Comparison of ENCODE assay signal across 13 cellular contexts in the genomic region with DNA sequence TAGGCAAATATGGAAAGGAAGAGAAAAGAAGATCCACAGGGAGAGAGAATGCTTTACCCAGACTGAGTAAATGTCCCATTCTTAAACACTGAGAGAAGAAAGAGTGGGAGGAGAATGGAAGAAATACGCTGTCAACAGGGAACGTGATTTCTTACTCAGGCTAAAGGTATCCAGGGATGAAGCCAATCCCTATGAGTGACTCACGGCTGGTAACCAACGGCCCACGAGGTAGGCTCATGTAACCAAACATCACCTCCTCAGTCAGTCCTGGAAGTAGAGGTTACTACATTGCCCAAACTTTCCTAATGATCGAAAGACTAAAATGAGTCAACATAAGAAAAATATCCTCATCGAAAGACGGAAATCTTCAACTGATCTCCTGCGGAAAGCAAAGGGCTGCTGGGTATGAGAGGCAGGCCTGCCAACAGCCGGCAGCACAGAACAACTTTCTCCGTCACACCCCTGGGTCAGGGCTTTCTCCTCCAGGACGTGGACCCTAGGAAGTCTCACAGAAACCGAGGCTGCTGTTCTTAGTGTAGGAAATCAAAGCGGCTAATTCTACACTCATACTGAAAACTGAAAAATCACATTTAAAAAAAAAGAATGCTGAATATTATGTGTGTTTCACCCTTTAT.
DNase-seq lines count a peak whose midpoint lies in the region; TF ChIP-seq lines count a peak whose summit lies in the region.
"Had no signal": no experiment of that assay in that cellular context is flagged by ENCODE, and none has a peak within 500 bp of the region (broad histone marks: within the 10 kb centered on the region; RNA-seq: fewer than 3 reads in every experiment).

No MANE protein-coding gene starts in this region.

- no peak overlapping the region for H3K4me3 ChIP-seq in fibroblast of the aortic adventitia (ENCODE audit: low read depth, low read length)
- no peak overlapping the region for H3K4me3 ChIP-seq in CD4-positive, alpha-beta memory T cell (ENCODE audit: low read length in 2 of 2)

- DNase-seq in HCEC 1CT = peak; percentile 93
- peak; percentile 78 for DNase-seq in T1000 (lab: John Stamatoyannopoulos, UW)
- peak; percentile 83 for DNase-seq in fibroblast of the aortic adventitia (ENCODE audit: low read depth)
- peak; percentile 89 for DNase-seq in stromal cell of bone marrow (ENCODE audit: low read depth)
- no peak for DNase-seq in stimulated activated CD4-positive, alpha-beta T cell treated with anti-CD3 and anti-CD28 coated beads, Interleukin-4, amount 100 ng/mL, for 1 hour
- no peak for DNase-seq in CD4-positive, alpha-beta memory T cell
- no peak for DNase-seq in GM19240 (ENCODE audit: insufficient read length, low spot score)
- no peak for DNase-seq in H9
- DNase-seq: effector CD8-positive, alpha-beta T cell; GF-D8; NCI-H1930; stimulated activated CD4-positive, alpha-beta T cell treated with anti-CD3 and anti-CD28 coated beads, Interleukin-2, amount 100 ng/mL, for 48 hours had no signal

- H3K79me2 ChIP-seq in H9 (ENCODE audit: insufficient read depth, low read length) = no peaks in the 10 kb centered on the region

- H3K14ac ChIP-seq in H9 (ENCODE audit: insufficient read depth, low read length) = no peak overlapping the region

- H3K18ac ChIP-seq in H9 (ENCODE audit: insufficient read length, low read depth, low read length) = no peak overlapping the region

- no peak overlapping the region for H3K23ac ChIP-seq in H9 (ENCODE audit: insufficient read length, low read depth, low read length)

- H2BK20ac ChIP-seq in H9 (ENCODE audit: low read depth, low read length, poor library complexity, severe bottlenecking) = no peak overlapping the region

- intact Hi-C loops in CD4-positive, alpha-beta memory T cell (cut with micrococcal nuclease) = no loop called here

- TF ChIP-seq CTCF in fibroblast of the aortic adventitia (IDR thresholded peaks at IDR 0.05; ENCODE audit: insufficient read depth, low read length) (no peak), H9 (conservative IDR thresholded peaks at IDR 0.05) (no peak)

- WGBS in H9 (ENCODE audit: extremely low coverage, insufficient read length, low lambda C conversion rate) = no CpG with 5 or more reads among the region's 14 CpGs

- H2BK15ac ChIP-seq in H9 (ENCODE audit: low read depth, low read length) = no peak overlapping the region

- CTCF ChIA-PET in CD4-positive, alpha-beta memory T cell (lab: Charles Lee; ENCODE audit: partially characterized antibody) = no interaction called here

- H3K4me1 Mint-ChIP-seq in CD4-positive, alpha-beta memory T cell = no peaks in the 10 kb centered on the region
- H3K4me1 Mint-ChIP-seq in H9 = no peaks in the 10 kb centered on the region

- no peaks in the 10 kb centered on the region for H3K79me1 ChIP-seq in H9 (ENCODE audit: insufficient read depth, low read depth, low read length, poor library complexity, severe bottlenecking)

- H3K4me1 ChIP-seq in CD4-positive, alpha-beta memory T cell (ENCODE audit: insufficient read depth, low read length) = no peaks in the 10 kb centered on the region
- no peaks in the 10 kb centered on the region for H3K4me1 ChIP-seq in H9 (ENCODE audit: insufficient read depth, low read length)

- H2AFZ ChIP-seq in H9 (ENCODE audit: low read length) = no peak overlapping the region

- H2BK120ac ChIP-seq in H9 (ENCODE audit: low read depth, low read length, poor library complexity, severe bottlenecking) = no peak overlapping the region

- no peak overlapping the region for H3K4ac ChIP-seq in H9 (ENCODE audit: low read depth, low read length)

- H3K9ac ChIP-seq in H9 (ENCODE audit: extremely low read depth, insufficient read length, low read length) = no peak overlapping the region

- no peak overlapping the region for H4K8ac ChIP-seq in H9 (replicated peaks; ENCODE audit: insufficient read length, low read depth, low read length)

- no peaks in the 10 kb centered on the region for H3K27me3 ChIP-seq in CD4-positive, alpha-beta memory T cell (ENCODE audit: insufficient read depth, low read length)
- no peaks in the 10 kb centered on the region for H3K27me3 ChIP-seq in H9 (ENCODE audit: insufficient read depth, low read length)

- no peaks in the 10 kb centered on the region for H3K27me3 Mint-ChIP-seq in CD4-positive, alpha-beta memory T cell
- H3K27me3 Mint-ChIP-seq in H9 (ENCODE audit: low read depth) = no peaks in the 10 kb centered on the region
- H3K27me3 Mint-ChIP-seq: natural killer cell treated with Interleukin-12 subunit alpha and Interleukin-12 subunit beta and Interleukin-15 and Interleukin-18, amount 100 ng/mL, for 72 hours had no signal

- H3K36me3 Mint-ChIP-seq in CD4-positive, alpha-beta memory T cell = peaks cover 23 to 27% of the 10 kb centered on the region in 2 donors
- H3K36me3 Mint-ChIP-seq in H9 (ENCODE audit: insufficient read depth in 1 of 3, low read depth in 3 of 3) = no peaks in the 10 kb centered on the region

- H3K56ac ChIP-seq in H9 (ENCODE audit: insufficient read length, low read depth, low read length) = no peak overlapping the region

- no peak overlapping the region for H2BK5ac ChIP-seq in H9 (ENCODE audit: insufficient read length, low read length)

- no peaks in the 10 kb centered on the region for H3K23me2 ChIP-seq in H9 (ENCODE audit: insufficient read length, low read depth, low read length, poor library complexity, severe bottlenecking)

- H4K91ac ChIP-seq in H9 (ENCODE audit: insufficient read length, low read depth, low read length) = no peak overlapping the region

- H4K20me1 ChIP-seq in H9 (ENCODE audit: control insufficient read depth, insufficient read depth, insufficient read length) = no peaks in the 10 kb centered on the region

- H2BK12ac ChIP-seq in H9 (ENCODE audit: insufficient read length, low read depth, low read length) = no peak overlapping the region

- H2AK5ac ChIP-seq in H9 (ENCODE audit: insufficient read length, low read length) = no peak overlapping the region

- no peak overlapping the region for H3K27ac Mint-ChIP-seq in CD4-positive, alpha-beta memory T cell
- H3K27ac Mint-ChIP-seq in H9 = 0 out of 7 replicates have a peak overlapping the region, but pooled peaks of 1 of the 3 experiments have one; percentile 20
- H3K27ac Mint-ChIP-seq: natural killer cell treated with Interleukin-12 subunit alpha and Interleukin-12 subunit beta and Interleukin-15 and Interleukin-18, amount 100 ng/mL, for 72 hours had no signal

- no peak overlapping the region for H3K4me2 ChIP-seq in H9 (ENCODE audit: insufficient read depth, insufficient read length, low read length)

- POLR2A ChIA-PET in CD4-positive, alpha-beta memory T cell (lab: Charles Lee; ENCODE audit: partially characterized antibody) = no interaction called here

- no peak overlapping the region for H3K4me3 Mint-ChIP-seq in CD4-positive, alpha-beta memory T cell
- H3K4me3 Mint-ChIP-seq in H9 = no peak overlapping the region
- H3K4me3 Mint-ChIP-seq: natural killer cell treated with Interleukin-12 subunit alpha and Interleukin-12 subunit beta and Interleukin-15 and Interleukin-18, amount 100 ng/mL, for 72 hours had no signal

- no peaks in the 10 kb centered on the region for H3K9me3 Mint-ChIP-seq in CD4-positive, alpha-beta memory T cell
- H3K9me3 Mint-ChIP-seq in H9 = no peaks in the 10 kb centered on the region
- H3K9me3 Mint-ChIP-seq: natural killer cell treated with Interleukin-12 subunit alpha and Interleukin-12 subunit beta and Interleukin-15 and Interleukin-18, amount 100 ng/mL, for 72 hours had no signal

- no peaks in the 10 kb centered on the region for H3K36me3 ChIP-seq in CD4-positive, alpha-beta memory T cell (ENCODE audit: insufficient read depth, low read length)

- no peak overlapping the region for H3K27ac ChIP-seq in CD4-positive, alpha-beta memory T cell (ENCODE audit: low read depth, low read length)
- no peak overlapping the region for H3K27ac ChIP-seq in H9 (ENCODE audit: insufficient read length, low read depth, low read length)

- no peaks in the 10 kb centered on the region for H3K9me3 ChIP-seq in CD4-positive, alpha-beta memory T cell (ENCODE audit: control insufficient read depth in 1 of 2, low read length in 2 of 2)
- no peaks in the 10 kb centered on the region for H3K9me3 ChIP-seq in H9 (ENCODE audit: control insufficient read depth, low read depth, low read length)

- H4K5ac ChIP-seq in H9 (ENCODE audit: insufficient read length, low read depth, low read length) = no peak overlapping the region

- H3T11ph ChIP-seq in H9 (ENCODE audit: low read length) = no peak overlapping the region

Comparison
In these comparisons a context has a peak if more than half of its experiments do, and no peak if none do; other contexts are left out.
1. DNase-seq: peak in HCEC 1CT (single experiment), T1000 (single experiment), fibroblast of the aortic adventitia (single experiment) and stromal cell of bone marrow (single experiment); none in stimulated activated CD4-positive, alpha-beta T cell treated with anti-CD3 and anti-CD28 coated beads, Interleukin-4, amount 100 ng/mL, for 1 hour (single experiment), CD4-positive, alpha-beta memory T cell (0 of 5), GM19240 (single experiment) and H9 (single experiment).